Comparison of ENCODE assay signal across 8 cellular contexts in genomic region chr4:13611283-13611842, GRCh38. TPM values are rescaled to one million over a fixed set of nuclear protein-coding genes. Genes with fewer than 3 reads are reported as not detected.
DNase-seq lines count a peak whose midpoint lies in the region; ATAC-seq and TF ChIP-seq lines count a peak whose summit lies in the region.

No MANE protein-coding gene starts in this region.

- H3K4me3 ChIP-seq in GM12865 (ENCODE audit: low read depth, low read length): no peak overlapping the region

- H3K4me3 Mint-ChIP-seq in endothelial cell (ENCODE audit: unreplicated experiment): no peak overlapping the region

- no peak overlapping the region for H3K27ac Mint-ChIP-seq in endothelial cell (ENCODE audit: unreplicated experiment)

- H3K27me3 Mint-ChIP-seq in endothelial cell (ENCODE audit: unreplicated experiment): no peaks in the 10 kb centered on the region

- ATAC-seq in GM21381 (IDR thresholded peaks at IDR 0.05; ENCODE audit: unreplicated experiment): peak; percentile 95
- ATAC-seq in HG03442 (IDR thresholded peaks at IDR 0.05; ENCODE audit: unreplicated experiment): peak; percentile 94

- no peak for TF ChIP-seq CTCF in GM12865 (IDR thresholded peaks at IDR 0.05; ENCODE audit: insufficient read depth, low read depth, low read length, missing control alignments)
- TF ChIP-seq CTCF in endothelial cell (IDR thresholded peaks at IDR 0.05; ENCODE audit: unreplicated experiment): no peak

- peaks cover 21% of the 10 kb centered on the region for H3K36me3 Mint-ChIP-seq in endothelial cell (ENCODE audit: low read depth, unreplicated experiment)

- peaks cover 16% of the 10 kb centered on the region for H3K4me1 Mint-ChIP-seq in endothelial cell (ENCODE audit: unreplicated experiment)

- DNase-seq in GM12865 (ENCODE audit: low read depth) (peak; percentile 77), globus pallidus (ENCODE audit: low spot score) (peak; percentile 21), OCI-M1 (lab: John Stamatoyannopoulos, UW) (no peak), COR-L47 (lab: John Stamatoyannopoulos, UW) (no peak), endothelial cell (ENCODE audit: low spot score) (no peak)
- DNase-seq in stimulated activated CD4-positive, alpha-beta T cell treated with anti-CD3 and anti-CD28 coated beads, Interleukin-4, amount 100 ng/mL, for 24 hours: no peak

- H3K9me3 Mint-ChIP-seq in endothelial cell (ENCODE audit: unreplicated experiment): no peaks in the 10 kb centered on the region

RNA-seq across cellular contexts. Expression of gene BOD1L1, which starts 16.2 kb away (rescaled TPM):
- total RNA-seq in endothelial cell (ENCODE audit: unreplicated experiment): 49.7 TPM

Comparison
In these comparisons a context has a peak if more than half of its experiments do, and no peak if none do; other contexts are left out.
1. DNase-seq: peak in GM12865 (single experiment) and globus pallidus (single experiment); none in OCI-M1 (single experiment), COR-L47 (single experiment), stimulated activated CD4-positive, alpha-beta T cell treated with anti-CD3 and anti-CD28 coated beads, Interleukin-4, amount 100 ng/mL, for 24 hours (single experiment) and endothelial cell (single experiment).